Comparison of ENCODE assay signal across 14 cellular contexts in genomic region chr2:14306268-14306950, GRCh38.
A peak's percentile ranks its signal among the peaks of the same experiment; 100 is the strongest.
DNase-seq lines count a peak whose midpoint lies in the region; ATAC-seq and TF ChIP-seq lines count a peak whose summit lies in the region.
"Had no signal": no experiment of that assay in that cellular context is flagged by ENCODE, and none has a peak within 500 bp of the region (broad histone marks: within the 10 kb centered on the region; RNA-seq: fewer than 3 reads in every experiment).

No MANE protein-coding gene starts in this region.

- ATAC-seq in GM19463 (IDR thresholded peaks at IDR 0.05; ENCODE audit: unreplicated experiment) = peak; percentile 78
- ATAC-seq in HG02870 (IDR thresholded peaks at IDR 0.05; ENCODE audit: unreplicated experiment) = peak; percentile 44
- ATAC-seq in HG03565 (IDR thresholded peaks at IDR 0.05; ENCODE audit: unreplicated experiment) = peak; percentile 48
- no peak for ATAC-seq in GM19455 (IDR thresholded peaks at IDR 0.05; ENCODE audit: unreplicated experiment)

- in situ Hi-C loops in GM13976 (cut with MboI; ENCODE audit: low sequenced_read_pairs, unreplicated experiment) = no loop called here

- DNase-seq in GM13976 (ENCODE audit: low spot score) (peak; percentile 25), retina (no peak), COLO668 (lab: John Stamatoyannopoulos, UW; ENCODE audit: unreplicated experiment) (no peak), HPDE6-E6E7 (ENCODE audit: extremely low spot score) (no peak)
- DNase-seq: activated CD4-positive, alpha-beta T cell treated with anti-CD3 and anti-CD28 coated beads for 4 hours; activated effector memory CD4-positive, alpha-beta T cell treated with anti-CD3 and anti-CD28 coated beads, Interleukin-2, amount 50 U/mL, for 16 hours; caudate nucleus; DMS153; midbrain; NCI-H524 treated with DMSO at 0.1 percent for 48 hours had no signal

- TF ChIP-seq CTCF in GM13976 (IDR thresholded peaks at IDR 0.05; ENCODE audit: borderline replicate concordance, control extremely low read depth, extremely low read depth, insufficient read depth, missing control alignments) = no peak
